ENCODE assay signal across 24 cellular contexts in the genomic region with DNA sequence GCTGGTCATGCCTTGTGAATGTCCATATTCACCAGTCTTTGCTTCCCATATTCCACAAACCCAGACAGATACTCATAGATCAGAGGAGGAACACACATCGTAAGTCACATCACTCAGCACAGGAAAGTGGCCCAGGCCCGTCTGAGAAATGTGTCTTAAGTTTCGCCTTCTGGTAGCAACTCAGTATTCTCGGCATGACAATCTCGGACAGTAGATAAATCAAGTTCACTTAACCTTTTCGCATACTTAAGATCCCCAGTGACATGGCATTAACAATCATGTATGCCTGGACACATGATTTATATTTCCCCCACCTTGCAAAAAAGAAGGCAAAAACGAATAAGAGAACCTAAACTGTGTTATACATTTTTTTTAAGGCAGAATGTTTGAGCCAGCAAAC.
"Had no signal": no experiment of that assay in that cellular context is flagged by ENCODE, and none has a peak within 500 bp of the region (broad histone marks: within the 10 kb centered on the region; RNA-seq: fewer than 3 reads in every experiment).

No MANE protein-coding gene starts in this region.

- H3K9me3 ChIP-seq: gastrocnemius medialis, neutrophil, pancreas, right lobe of liver, suprapubic skin, transverse colon, upper lobe of right lung, uterus had no signal

- H3K4me1 Mint-ChIP-seq: memory B cell; naive thymus-derived CD8-positive, alpha-beta T cell; stimulated activated naive CD8-positive, alpha-beta T cell treated with anti-CD3 and anti-CD28 coated beads, Interleukin-15, amount 100 ng/mL, for 72 hours had no signal

- H3K4me3 ChIP-seq: gastrocnemius medialis, lung, pancreas, right lobe of liver, suprapubic skin, transverse colon, upper lobe of right lung, uterus had no signal

- H3K36me3 Mint-ChIP-seq: memory B cell; naive thymus-derived CD8-positive, alpha-beta T cell had no signal

- H3K4me3 Mint-ChIP-seq: effector memory CD8-positive, alpha-beta T cell; memory B cell; naive thymus-derived CD8-positive, alpha-beta T cell; stimulated activated naive CD8-positive, alpha-beta T cell treated with anti-CD3 and anti-CD28 coated beads, Interleukin-15, amount 100 ng/mL, for 72 hours had no signal

- H3K36me3 ChIP-seq: gastrocnemius medialis, neutrophil, pancreas, right lobe of liver, suprapubic skin, transverse colon, upper lobe of right lung, uterus had no signal

- ATAC-seq: effector memory CD8-positive, alpha-beta T cell; esophagus mucosa; gastrocnemius medialis; left lobe of liver; naive thymus-derived CD8-positive, alpha-beta T cell; pancreas; right lobe of liver; stimulated activated naive CD8-positive, alpha-beta T cell treated with anti-CD3 and anti-CD28 coated beads, Interleukin-15, amount 100 ng/mL, for 72 hours; upper lobe of right lung had no signal

- H3K27me3 Mint-ChIP-seq: effector memory CD8-positive, alpha-beta T cell; memory B cell; naive thymus-derived CD8-positive, alpha-beta T cell; stimulated activated naive CD8-positive, alpha-beta T cell treated with anti-CD3 and anti-CD28 coated beads, Interleukin-15, amount 100 ng/mL, for 72 hours had no signal

- H3K27me3 ChIP-seq: gastrocnemius medialis, neutrophil, right lobe of liver, suprapubic skin, transverse colon, upper lobe of right lung, uterus had no signal

- H3K27ac Mint-ChIP-seq: effector memory CD8-positive, alpha-beta T cell; memory B cell; naive thymus-derived CD8-positive, alpha-beta T cell; stimulated activated naive CD8-positive, alpha-beta T cell treated with anti-CD3 and anti-CD28 coated beads, Interleukin-15, amount 100 ng/mL, for 72 hours had no signal

- H3K4me1 ChIP-seq: gastrocnemius medialis, transverse colon, upper lobe of right lung, uterus had no signal

- DNase-seq: cortex of kidney; effector memory CD8-positive, alpha-beta T cell; foreskin fibroblast; gastrocnemius medialis; head of caudate nucleus; midbrain; naive thymus-derived CD8-positive, alpha-beta T cell; pancreas; right lobe of liver; stimulated activated CD4-positive, alpha-beta T cell treated with anti-CD3 and anti-CD28 coated beads, Interleukin-12 subunit alpha, Interleukin-12 subunit beta, amount 100 ng/mL, for 4 hours; stimulated activated CD4-positive, alpha-beta T cell treated with anti-CD3 and anti-CD28 coated beads, Interleukin-1b, Interleukin-23, amount 100 ng/mL, for 48 hours; stimulated activated CD4-positive, alpha-beta T cell treated with anti-CD3 and anti-CD28 coated beads, Interleukin-4, amount 100 ng/mL, for 1 hour; stimulated activated CD8-positive, alpha-beta memory T cell treated with anti-CD3 and anti-CD28 coated beads, Interleukin-4, amount 100 ng/mL, for 48 hours; stimulated activated naive CD4-positive, alpha-beta T cell; stimulated activated naive CD8-positive, alpha-beta T cell treated with anti-CD3 and anti-CD28 coated beads, Interleukin-15, amount 100 ng/mL, for 72 hours; transverse colon; upper lobe of right lung; uterus had no signal

- H3K27ac ChIP-seq: gastrocnemius medialis, neutrophil, pancreas, right lobe of liver, suprapubic skin, transverse colon, upper lobe of right lung, uterus had no signal
